19 cellular contexts compared by ENCODE assay signal in the genomic region with DNA sequence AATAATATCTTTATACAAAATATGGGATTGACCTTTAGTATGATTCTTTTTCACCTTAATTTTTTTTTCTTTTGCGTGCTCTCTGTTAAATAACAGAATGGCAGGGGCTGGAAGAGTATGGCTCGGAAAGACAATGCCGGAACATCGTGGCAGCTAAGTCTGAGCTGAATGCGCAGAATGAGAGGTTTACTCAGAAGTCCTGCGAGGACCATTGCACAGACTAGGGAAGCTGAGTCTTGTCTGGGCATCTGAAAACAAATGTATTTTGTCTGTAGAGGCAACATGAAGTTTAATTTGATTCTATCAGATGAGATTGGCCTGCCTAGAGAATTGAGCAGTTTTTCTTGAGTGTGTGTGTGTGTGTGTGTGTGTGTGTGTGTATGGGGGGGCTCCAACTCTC.
DNase-seq lines count a peak whose midpoint lies in the region; ATAC-seq and TF ChIP-seq lines count a peak whose summit lies in the region.
"Had no signal": no experiment of that assay in that cellular context is flagged by ENCODE, and none has a peak within 500 bp of the region (broad histone marks: within the 10 kb centered on the region; RNA-seq: fewer than 3 reads in every experiment).

No MANE protein-coding gene starts in this region.

- H3K4me3 ChIP-seq in heart left ventricle (peak overlapping the region in 4 of 12 donors; percentile 16 to 32 (median 24)), rectal smooth muscle tissue (ENCODE audit: low read length) (no peak overlapping the region), coronary artery (no peak overlapping the region), SJCRH30 (no peak overlapping the region; the same call in 1 of the 2 replicates)

- peaks cover 0 to 26% (median 5%) of the 10 kb centered on the region in 12 donors for H3K4me1 ChIP-seq in heart left ventricle
- peaks cover 11% of the 10 kb centered on the region for H3K4me1 ChIP-seq in rectal smooth muscle tissue (ENCODE audit: control insufficient read depth, insufficient read depth, low read length)
- no peaks in the 10 kb centered on the region; the same call in 1 of the 2 replicates for H3K4me1 ChIP-seq in SJCRH30

- no peak overlapping the region for H3K9ac ChIP-seq in rectal smooth muscle tissue (ENCODE audit: low read length)

- intact Hi-C loops in heart left ventricle (cut with DNase I) (loop anchor here in 2 of 10 donors (2.0 kb wide), 2 partner anchors 46 to 404 kb away; no protein-coding TSS in a partner anchor), cardiac septum (cut with DNase I) (loop anchor here (2.0 kb wide), 1 partner anchor 46 kb away; no protein-coding TSS in a partner anchor)

- TF ChIP-seq POLR2A in heart left ventricle (IDR thresholded peaks at IDR 0.05) (no peak), GM18505 (IDR thresholded peaks at IDR 0.05; ENCODE audit: borderline replicate concordance, extremely low read depth, insufficient read depth, insufficient read length) (no peak)

- TF ChIP-seq CTCF in heart left ventricle (IDR thresholded peaks at IDR 0.05) (no peak), coronary artery (IDR thresholded peaks at IDR 0.05) (no peak)

- peak in 1 of 4 donors; percentile 7 for ATAC-seq in heart left ventricle
- no peak for ATAC-seq in GM18505 (IDR thresholded peaks at IDR 0.05; ENCODE audit: unreplicated experiment)

- no peak for DNase-seq in heart left ventricle
- no peak for DNase-seq in cardiac septum (ENCODE audit: low spot score)
- DNase-seq in hippocampal formation (lab: John Stamatoyannopoulos, UW): peak; percentile 15 to 41
- DNase-seq in coronary artery (ENCODE audit: low spot score): no peak
- DNase-seq in SJCRH30: no peak
- DNase-seq in OCI-M1 (lab: John Stamatoyannopoulos, UW): no peak
- DNase-seq: activated effector memory CD4-positive, alpha-beta T cell treated with anti-CD3 and anti-CD28 coated beads, Interleukin-2, amount 50 U/mL, for 16 hours; CD8-positive, alpha-beta memory T cell; cortex of kidney; HCEC 1CT; NCI-H2029 treated with DMSO at 0.1 percent for 48 hours; NCI-H345; stimulated activated CD4-positive, alpha-beta T cell treated with anti-CD3 and anti-CD28 coated beads, Interleukin-12 subunit alpha, Interleukin-12 subunit beta, amount 100 ng/mL, for 4 hours; stimulated activated CD4-positive, alpha-beta T cell treated with anti-CD3 and anti-CD28 coated beads, Interleukin-4, amount 100 ng/mL, for 4 hours; stimulated activated naive CD4-positive, alpha-beta T cell treated with Interleukin-2 at 50 U/mL for 16 hours; trophoblast cell had no signal

- no peaks in the 10 kb centered on the region for H3K36me3 ChIP-seq in heart left ventricle
- H3K36me3 ChIP-seq in rectal smooth muscle tissue (ENCODE audit: control insufficient read depth, insufficient read depth, low read length): no peaks in the 10 kb centered on the region
- no peaks in the 10 kb centered on the region for H3K36me3 ChIP-seq in SJCRH30
- H3K36me3 ChIP-seq: WERI-Rb-1 had no signal

- peak overlapping the region; percentile 59 to 94 (median 79) for H3K27ac ChIP-seq in heart left ventricle
- H3K27ac ChIP-seq in rectal smooth muscle tissue (ENCODE audit: low read depth, low read length): peak overlapping the region; percentile 83
- H3K27ac ChIP-seq in coronary artery: no peak overlapping the region
- no peak overlapping the region; the same call in 1 of the 2 replicates for H3K27ac ChIP-seq in SJCRH30
- H3K27ac ChIP-seq: WERI-Rb-1 had no signal

- H3K27me3 ChIP-seq in heart left ventricle: no peaks in the 10 kb centered on the region
- H3K27me3 ChIP-seq in rectal smooth muscle tissue (ENCODE audit: control insufficient read depth, insufficient read depth, low read length): no peaks in the 10 kb centered on the region
- H3K27me3 ChIP-seq in SJCRH30: no peaks in the 10 kb centered on the region

- H3K9me3 ChIP-seq in heart left ventricle (no peaks in the 10 kb centered on the region), SJCRH30 (replicated peaks) (no peaks in the 10 kb centered on the region)

- WGBS in heart left ventricle, 4 donors: 74 to 85% (median 78%) methylated on average over 6 of the region's 6 CpGs

Comparison
In these comparisons a context has a peak if more than half of its experiments do, and no peak if none do; other contexts are left out.
1. DNase-seq: peak in hippocampal formation (2 of 2); none in heart left ventricle (0 of 5), cardiac septum (single experiment), coronary artery (single experiment), SJCRH30 (0 of 2) and OCI-M1 (single experiment).
2. H3K27ac ChIP-seq: peak in heart left ventricle (12 of 12) and rectal smooth muscle tissue (single experiment); none in coronary artery (0 of 2) and SJCRH30 (single experiment).